ENCODE assay signal across 11 cellular contexts in the genomic region with DNA sequence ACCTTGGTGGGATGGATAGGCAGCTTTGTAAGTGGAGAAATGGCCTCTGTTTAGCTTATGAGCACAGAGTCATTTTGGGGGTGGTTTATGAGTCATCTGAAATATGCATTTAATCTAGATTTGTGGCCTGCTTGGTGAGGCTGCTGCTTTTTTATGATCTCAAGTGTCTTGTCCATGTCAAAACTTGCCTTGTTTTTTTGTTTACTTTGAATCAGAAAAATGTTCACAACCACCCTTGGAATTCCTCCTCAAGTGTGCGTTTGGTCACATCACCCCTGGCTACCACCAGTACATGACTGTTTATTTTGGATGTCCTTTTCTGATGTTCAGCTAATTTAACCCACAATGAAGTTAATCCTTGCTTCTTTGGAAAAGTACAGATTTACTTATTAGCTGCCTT.
DNase-seq lines count a peak whose midpoint lies in the region; ATAC-seq, FAIRE-seq and TF ChIP-seq lines count a peak whose summit lies in the region.
"Had no signal": no experiment of that assay in that cellular context is flagged by ENCODE, and none has a peak within 500 bp of the region (broad histone marks: within the 10 kb centered on the region; RNA-seq: fewer than 3 reads in every experiment).

No MANE protein-coding gene starts in this region.

- peak; percentile 94 for DNase-seq in GM04503 (ENCODE audit: low read depth)
- peak; percentile 70 for DNase-seq in glomerular visceral epithelial cell (ENCODE audit: extremely low spot score)
- DNase-seq in NCI-H510A treated with DMSO at 0.1 percent for 48 hours (lab: John Stamatoyannopoulos, UW): no peak
- no peak for DNase-seq in GM12892 (ENCODE audit: insufficient read length)
- DNase-seq in effector memory CD8-positive, alpha-beta T cell: no peak
- DNase-seq: GDM1 had no signal

- no peak overlapping the region for H3K4me3 Mint-ChIP-seq in T-helper 1 cell treated with Interleukin-12 subunit alpha and Interleukin-12 subunit beta and Interleukin-4 antibody, amounts not matched to agents 30 μg/mL and 1 μg/mL, for 36 hours
- no peak overlapping the region for H3K4me3 Mint-ChIP-seq in effector memory CD8-positive, alpha-beta T cell
- H3K4me3 Mint-ChIP-seq: natural killer cell treated with Interleukin-12 subunit alpha and Interleukin-12 subunit beta and Interleukin-15 and Interleukin-18, amount 100 ng/mL, for 72 hours had no signal

- H3K9me3 Mint-ChIP-seq in T-helper 1 cell treated with Interleukin-12 subunit alpha and Interleukin-12 subunit beta and Interleukin-4 antibody, amounts not matched to agents 30 μg/mL and 1 μg/mL, for 36 hours: no peaks in the 10 kb centered on the region
- H3K9me3 Mint-ChIP-seq in effector memory CD8-positive, alpha-beta T cell: no peaks in the 10 kb centered on the region
- H3K9me3 Mint-ChIP-seq: natural killer cell treated with Interleukin-12 subunit alpha and Interleukin-12 subunit beta and Interleukin-15 and Interleukin-18, amount 100 ng/mL, for 72 hours had no signal

- H3K27ac Mint-ChIP-seq in T-helper 1 cell treated with Interleukin-12 subunit alpha and Interleukin-12 subunit beta and Interleukin-4 antibody, amounts not matched to agents 30 μg/mL and 1 μg/mL, for 36 hours: peak overlapping the region; percentile 8
- H3K27ac Mint-ChIP-seq in effector memory CD8-positive, alpha-beta T cell: no peak overlapping the region
- H3K27ac Mint-ChIP-seq: natural killer cell treated with Interleukin-12 subunit alpha and Interleukin-12 subunit beta and Interleukin-15 and Interleukin-18, amount 100 ng/mL, for 72 hours had no signal

- FAIRE-seq in GM12892 (lab: Jason Lieb, UNC): no peak
- FAIRE-seq: frontal cortex had no signal

- H3K27me3 Mint-ChIP-seq in T-helper 1 cell treated with Interleukin-12 subunit alpha and Interleukin-12 subunit beta and Interleukin-4 antibody, amounts not matched to agents 30 μg/mL and 1 μg/mL, for 36 hours (ENCODE audit: low read depth): no peaks in the 10 kb centered on the region
- no peaks in the 10 kb centered on the region for H3K27me3 Mint-ChIP-seq in effector memory CD8-positive, alpha-beta T cell
- H3K27me3 Mint-ChIP-seq: natural killer cell treated with Interleukin-12 subunit alpha and Interleukin-12 subunit beta and Interleukin-15 and Interleukin-18, amount 100 ng/mL, for 72 hours had no signal

- H3K36me3 Mint-ChIP-seq in T-helper 1 cell treated with Interleukin-12 subunit alpha and Interleukin-12 subunit beta and Interleukin-4 antibody, amounts not matched to agents 30 μg/mL and 1 μg/mL, for 36 hours (ENCODE audit: low read depth): no peaks in the 10 kb centered on the region
- no peaks in the 10 kb centered on the region for H3K36me3 Mint-ChIP-seq in effector memory CD8-positive, alpha-beta T cell (ENCODE audit: insufficient read depth)
- H3K36me3 Mint-ChIP-seq: natural killer cell treated with Interleukin-12 subunit alpha and Interleukin-12 subunit beta and Interleukin-15 and Interleukin-18, amount 100 ng/mL, for 72 hours had no signal

- peak overlapping the region; percentile 94 for H3K27ac ChIP-seq in 22Rv1

- peaks cover 13% of the 10 kb centered on the region for H3K4me1 Mint-ChIP-seq in T-helper 1 cell treated with Interleukin-12 subunit alpha and Interleukin-12 subunit beta and Interleukin-4 antibody, amounts not matched to agents 30 μg/mL and 1 μg/mL, for 36 hours (ENCODE audit: low read depth)
- H3K4me1 Mint-ChIP-seq in effector memory CD8-positive, alpha-beta T cell (ENCODE audit: low read depth in 2 of 2): peaks cover 7 to 24% of the 10 kb centered on the region in 2 donors

- TF ChIP-seq CTCF in 22Rv1 (IDR thresholded peaks at IDR 0.05): no peak

- no peak for ATAC-seq in GM18868 (IDR thresholded peaks at IDR 0.05; ENCODE audit: unreplicated experiment)
- no peak for ATAC-seq in effector memory CD8-positive, alpha-beta T cell (replicated peaks)

- no peak for TF ChIP-seq POLR2A in GM12892 (IDR thresholded peaks at IDR 0.05; ENCODE audit: low read depth, low read length)

Comparison
In these comparisons a context has a peak if more than half of its experiments do, and no peak if none do; other contexts are left out.
1. DNase-seq: peak in GM04503 (single experiment) and glomerular visceral epithelial cell (single experiment); none in NCI-H510A treated with DMSO at 0.1 percent for 48 hours (single experiment), GM12892 (single experiment) and effector memory CD8-positive, alpha-beta T cell (0 of 3).